In genomic region chr20:53949319-53949839, GRCh38 we compare ENCODE assay signal across 8 cellular contexts.
DNase-seq lines count a peak whose midpoint lies in the region; ATAC-seq and TF ChIP-seq lines count a peak whose summit lies in the region.

No MANE protein-coding gene starts in this region.

- no peaks in the 10 kb centered on the region for H3K9me3 ChIP-seq in sigmoid colon

- ATAC-seq in GM18499 (IDR thresholded peaks at IDR 0.05; ENCODE audit: insufficient read depth, unreplicated experiment) (peak; percentile 59), HG02852 (IDR thresholded peaks at IDR 0.05; ENCODE audit: unreplicated experiment) (peak; percentile 89), left cardiac atrium (peak; percentile 80 to 81)

- no peak for TF ChIP-seq EP300 in sigmoid colon (IDR thresholded peaks at IDR 0.05)

- H3K4me3 ChIP-seq in sigmoid colon: no peak overlapping the region

- peaks cover 0 to 4% (median 0%) of the 10 kb centered on the region in 4 donors for H3K4me1 ChIP-seq in sigmoid colon

- no peaks in the 10 kb centered on the region for H3K36me3 ChIP-seq in sigmoid colon

- intact Hi-C loops in left cardiac atrium (cut with DNase I): loop anchor here in 1 of 2 donors (10.0 kb wide), 1 partner anchor 115 kb away; no protein-coding TSS in a partner anchor
- intact Hi-C loops in sigmoid colon (cut with DNase I): loop anchor here (10.0 kb wide), 2 partner anchors 115 to 245 kb away; no protein-coding TSS in a partner anchor

- H3K27me3 ChIP-seq in sigmoid colon: no peaks in the 10 kb centered on the region

- H3K27ac ChIP-seq in sigmoid colon: no peak overlapping the region

- peak; percentile 23 for DNase-seq in OCI-M1 (lab: John Stamatoyannopoulos, UW)
- peak; percentile 77 to 81 for DNase-seq in activated T-cell treated with anti-CD3 and anti-CD28 coated beads, Interleukin-2, amount 50 U/mL, for 48 hours
- peak; percentile 69 for DNase-seq in left cardiac atrium
- DNase-seq in stimulated activated CD4-positive, alpha-beta T cell treated with anti-CD3 and anti-CD28 coated beads, Interleukin-4, amount 100 ng/mL, for 4 hours: peak; percentile 50 to 78
- no peak for DNase-seq in NCI-H226
- no peak for DNase-seq in sigmoid colon

- TF ChIP-seq CTCF in sigmoid colon (IDR thresholded peaks at IDR 0.05): no peak

- WGBS in sigmoid colon, 2 donors: 28 to 64% methylated on average over 10 of the region's 10 CpGs

- TF ChIP-seq POLR2A in sigmoid colon (IDR thresholded peaks at IDR 0.05): no peak

Comparison
In these comparisons a context has a peak if more than half of its experiments do, and no peak if none do; other contexts are left out.
1. DNase-seq: peak in OCI-M1 (single experiment), activated T-cell treated with anti-CD3 and anti-CD28 coated beads, Interleukin-2, amount 50 U/mL, for 48 hours (2 of 2), left cardiac atrium (single experiment) and stimulated activated CD4-positive, alpha-beta T cell treated with anti-CD3 and anti-CD28 coated beads, Interleukin-4, amount 100 ng/mL, for 4 hours (2 of 2); none in NCI-H226 (single experiment) and sigmoid colon (single experiment).
2. Peak in every context shown above with its lines, with median percentiles within 50 percentile points of each other: ATAC-seq.